ENCODE assay signal across 8 cellular contexts in the genomic region with DNA sequence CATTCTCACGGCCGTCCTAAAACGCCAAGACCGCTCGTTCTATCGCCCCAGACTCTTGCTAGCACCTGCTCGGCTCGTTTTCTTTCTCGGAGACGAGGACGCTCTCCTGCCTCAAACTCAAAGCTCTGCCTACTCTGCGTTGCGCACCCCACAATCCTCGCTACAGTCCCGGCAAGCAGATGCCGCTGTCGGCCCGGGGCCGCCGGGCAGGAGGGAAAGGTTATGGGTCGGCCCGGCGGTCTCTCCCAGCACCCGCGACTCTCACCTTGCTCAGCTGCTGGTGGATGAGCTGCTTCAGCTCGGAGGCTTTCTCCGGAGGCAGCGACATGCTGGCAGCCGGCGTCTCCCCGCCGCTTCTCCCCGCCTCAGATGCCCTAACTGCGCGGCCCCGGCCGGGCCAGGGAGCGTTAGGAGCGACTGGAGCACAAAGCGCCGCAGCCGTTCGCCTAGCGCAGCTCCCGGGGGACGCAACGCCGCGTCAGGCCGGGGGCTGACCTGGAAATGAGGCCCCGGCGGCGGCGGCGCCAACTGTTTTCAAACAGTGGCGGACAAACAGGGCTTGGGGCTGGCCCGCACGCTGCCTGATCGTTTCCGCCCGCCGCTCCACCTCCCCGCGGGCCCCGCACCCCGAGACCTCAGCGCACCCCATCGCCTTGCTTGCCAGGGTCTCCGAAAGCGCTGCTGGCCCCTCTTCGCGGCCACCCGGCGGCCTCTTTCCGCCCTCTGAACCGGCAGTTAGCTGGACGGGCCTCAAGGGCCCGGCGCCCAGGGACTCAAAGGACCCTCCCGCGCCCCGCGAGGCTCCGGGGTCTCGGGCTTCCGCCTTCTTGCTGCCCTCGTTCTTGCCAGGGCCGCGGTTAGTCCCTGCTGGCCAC. TPM values are rescaled to one million over a fixed set of nuclear protein-coding genes. Genes with fewer than 3 reads are reported as not detected.
DNase-seq lines count a peak whose midpoint lies in the region; ATAC-seq and TF ChIP-seq lines count a peak whose summit lies in the region.

A gene with protein sequence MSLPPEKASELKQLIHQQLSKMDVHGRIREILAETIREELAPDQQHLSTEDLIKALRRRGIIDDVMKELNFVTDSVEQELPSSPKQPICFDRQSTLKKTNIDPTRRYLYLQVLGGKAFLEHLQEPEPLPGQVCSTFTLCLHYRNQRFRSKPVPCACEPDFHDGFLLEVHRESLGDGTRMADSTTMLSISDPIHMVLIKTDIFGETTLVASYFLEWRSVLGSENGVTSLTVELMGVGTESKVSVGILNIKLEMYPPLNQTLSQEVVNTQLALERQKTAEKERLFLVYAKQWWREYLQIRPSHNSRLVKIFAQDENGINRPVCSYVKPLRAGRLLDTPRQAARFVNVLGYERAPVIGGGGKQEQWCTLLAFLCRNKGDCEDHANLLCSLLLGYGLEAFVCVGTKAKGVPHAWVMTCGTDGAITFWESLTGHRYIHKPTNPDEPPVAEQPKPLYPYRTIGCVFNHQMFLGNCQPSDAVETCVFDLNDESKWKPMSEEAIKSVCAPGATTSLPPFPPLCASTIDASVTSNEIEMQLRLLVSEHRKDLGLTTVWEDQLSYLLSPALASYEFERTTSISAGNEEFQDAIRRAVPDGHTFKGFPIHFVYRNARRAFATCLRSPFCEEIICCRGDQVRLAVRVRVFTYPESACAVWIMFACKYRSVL (minus strand): TSS at position 503 of the 875 bp plus-strand sequence. CDS start 175 bp downstream, at position 328.
A gene with protein sequence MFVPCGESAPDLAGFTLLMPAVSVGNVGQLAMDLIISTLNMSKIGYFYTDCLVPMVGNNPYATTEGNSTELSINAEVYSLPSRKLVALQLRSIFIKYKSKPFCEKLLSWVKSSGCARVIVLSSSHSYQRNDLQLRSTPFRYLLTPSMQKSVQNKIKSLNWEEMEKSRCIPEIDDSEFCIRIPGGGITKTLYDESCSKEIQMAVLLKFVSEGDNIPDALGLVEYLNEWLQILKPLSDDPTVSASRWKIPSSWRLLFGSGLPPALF (plus strand): TSS at position 822 of the 875 bp plus-strand sequence. CDS start 66 bp downstream, outside the sequence.

- TF ChIP-seq CTCF in KMS-11 (conservative IDR thresholded peaks at IDR 0.05; ENCODE audit: low read depth, low read length), result no peak

- H3K27me3 Mint-ChIP-seq in activated T-helper 1 cell treated with anti-CD3 and anti-CD28 coated beads, Interleukin-12 subunit alpha, Interleukin-12 subunit beta, Interleukin-2, Interleukin-4 antibody, amounts not matched to agents 30 ng/mL and 10 ng/mL and 1 ng/mL, durations not matched to agents 14 hours and 24 hours and 36 hours (ENCODE audit: insufficient read depth), result no peaks in the 10 kb centered on the region
- H3K27me3 Mint-ChIP-seq in naive thymus-derived CD8-positive, alpha-beta T cell, result no peaks in the 10 kb centered on the region
- no peaks in the 10 kb centered on the region for H3K27me3 Mint-ChIP-seq in stimulated activated naive B cell treated with anti-CD40 and anti-IgM and Interleukin-4, amounts not matched to agents 10 μg/mL and 1 μg/mL and 100 μg/mL, for 72 hours

- H3K4me3 Mint-ChIP-seq in activated T-helper 1 cell treated with anti-CD3 and anti-CD28 coated beads, Interleukin-12 subunit alpha, Interleukin-12 subunit beta, Interleukin-2, Interleukin-4 antibody, amounts not matched to agents 30 ng/mL and 10 ng/mL and 1 ng/mL, durations not matched to agents 14 hours and 24 hours and 36 hours, result peak within 1 kb of the TSS; percentile 97
- H3K4me3 Mint-ChIP-seq in naive thymus-derived CD8-positive, alpha-beta T cell, result peak within 1 kb of the TSS; percentile 90 to 99 (median 97)
- peak within 1 kb of the TSS; percentile 88 to 100 for H3K4me3 Mint-ChIP-seq in stimulated activated naive B cell treated with anti-CD40 and anti-IgM and Interleukin-4, amounts not matched to agents 10 μg/mL and 1 μg/mL and 100 μg/mL, for 72 hours

- DNase-seq in DMS79 treated with DMSO at 0.1 percent for 48 hours (lab: John Stamatoyannopoulos, UW), result peak; percentile 73
- DNase-seq in RPMI8226, result peak; percentile 95
- DNase-seq in activated T-helper 1 cell treated with anti-CD3 and anti-CD28 coated beads, Interleukin-12 subunit alpha, Interleukin-12 subunit beta, Interleukin-2, Interleukin-4 antibody, amounts not matched to agents 30 ng/mL and 10 ng/mL and 1 ng/mL, durations not matched to agents 14 hours and 24 hours and 36 hours (ENCODE audit: low spot score), result peak; percentile 80
- DNase-seq in fibroblast of gingiva (ENCODE audit: low read depth), result peak; percentile 93
- peak; percentile 74 to 96 (median 82) for DNase-seq in naive thymus-derived CD8-positive, alpha-beta T cell
- DNase-seq in stimulated activated naive B cell treated with anti-CD40 and anti-IgM and Interleukin-4, amounts not matched to agents 10 μg/mL and 1 μg/mL and 100 μg/mL, for 72 hours, result peak; percentile 92

- H3K4me3 ChIP-seq in KMS-11 (IDR thresholded peaks at IDR 0.05; ENCODE audit: insufficient read depth, low read depth, low read length), result no peak within 1 kb of the TSS

- H3K4me1 ChIP-seq in KMS-11 (ENCODE audit: low read depth, poor library complexity, severe bottlenecking), result peaks cover 31% of the 10 kb centered on the region

- no peaks in the 10 kb centered on the region for H3K9me3 Mint-ChIP-seq in activated T-helper 1 cell treated with anti-CD3 and anti-CD28 coated beads, Interleukin-12 subunit alpha, Interleukin-12 subunit beta, Interleukin-2, Interleukin-4 antibody, amounts not matched to agents 30 ng/mL and 10 ng/mL and 1 ng/mL, durations not matched to agents 14 hours and 24 hours and 36 hours
- H3K9me3 Mint-ChIP-seq in naive thymus-derived CD8-positive, alpha-beta T cell, result no peaks in the 10 kb centered on the region
- H3K9me3 Mint-ChIP-seq in stimulated activated naive B cell treated with anti-CD40 and anti-IgM and Interleukin-4, amounts not matched to agents 10 μg/mL and 1 μg/mL and 100 μg/mL, for 72 hours, result no peaks in the 10 kb centered on the region

- H3K4me1 Mint-ChIP-seq in activated T-helper 1 cell treated with anti-CD3 and anti-CD28 coated beads, Interleukin-12 subunit alpha, Interleukin-12 subunit beta, Interleukin-2, Interleukin-4 antibody, amounts not matched to agents 30 ng/mL and 10 ng/mL and 1 ng/mL, durations not matched to agents 14 hours and 24 hours and 36 hours (ENCODE audit: low read depth), result peaks cover 54% of the 10 kb centered on the region
- H3K4me1 Mint-ChIP-seq in naive thymus-derived CD8-positive, alpha-beta T cell, result peaks cover 31 to 57% (median 48%) of the 10 kb centered on the region in 4 donors
- H3K4me1 Mint-ChIP-seq in stimulated activated naive B cell treated with anti-CD40 and anti-IgM and Interleukin-4, amounts not matched to agents 10 μg/mL and 1 μg/mL and 100 μg/mL, for 72 hours, result peaks cover 22 to 46% of the 10 kb centered on the region in 2 donors

- H3K27ac Mint-ChIP-seq in activated T-helper 1 cell treated with anti-CD3 and anti-CD28 coated beads, Interleukin-12 subunit alpha, Interleukin-12 subunit beta, Interleukin-2, Interleukin-4 antibody, amounts not matched to agents 30 ng/mL and 10 ng/mL and 1 ng/mL, durations not matched to agents 14 hours and 24 hours and 36 hours, result peak within 1 kb of the TSS; percentile 92
- H3K27ac Mint-ChIP-seq in naive thymus-derived CD8-positive, alpha-beta T cell, result peak within 1 kb of the TSS; percentile 96 to 100 (median 99)
- H3K27ac Mint-ChIP-seq in stimulated activated naive B cell treated with anti-CD40 and anti-IgM and Interleukin-4, amounts not matched to agents 10 μg/mL and 1 μg/mL and 100 μg/mL, for 72 hours, result peak within 1 kb of the TSS; percentile 100

- H3K9ac ChIP-seq in KMS-11, result peak within 1 kb of the TSS; percentile 100

- H4K20me1 ChIP-seq in KMS-11 (ENCODE audit: insufficient read depth), result no peaks in the 10 kb centered on the region

- H3K79me2 ChIP-seq in KMS-11 (ENCODE audit: insufficient read depth, low read depth), result peaks cover 68% of the 10 kb centered on the region

- peaks cover 22% of the 10 kb centered on the region for H3K36me3 Mint-ChIP-seq in activated T-helper 1 cell treated with anti-CD3 and anti-CD28 coated beads, Interleukin-12 subunit alpha, Interleukin-12 subunit beta, Interleukin-2, Interleukin-4 antibody, amounts not matched to agents 30 ng/mL and 10 ng/mL and 1 ng/mL, durations not matched to agents 14 hours and 24 hours and 36 hours (ENCODE audit: low read depth)
- H3K36me3 Mint-ChIP-seq in naive thymus-derived CD8-positive, alpha-beta T cell, result peaks cover 3 to 34% (median 9%) of the 10 kb centered on the region in 3 donors
- peaks cover 12 to 16% of the 10 kb centered on the region in 2 donors for H3K36me3 Mint-ChIP-seq in stimulated activated naive B cell treated with anti-CD40 and anti-IgM and Interleukin-4, amounts not matched to agents 10 μg/mL and 1 μg/mL and 100 μg/mL, for 72 hours

- intact Hi-C loops in activated T-helper 1 cell treated with anti-CD3 and anti-CD28 coated beads, Interleukin-12 subunit alpha, Interleukin-12 subunit beta, Interleukin-2, Interleukin-4 antibody, amounts not matched to agents 30 ng/mL and 10 ng/mL and 1 ng/mL, durations not matched to agents 14 hours and 24 hours and 36 hours (cut with micrococcal nuclease), result loop anchor here (1.0 to 5.0 kb wide), 10 partner anchors 8 to 1025 kb away; a partner anchor contains a TSS

- peak within 1 kb of the TSS; percentile 97 for H3K27ac ChIP-seq in KMS-11

- H3K27me3 ChIP-seq in KMS-11 (ENCODE audit: insufficient read depth, low read depth), result no peaks in the 10 kb centered on the region

- peaks cover 4% of the 10 kb centered on the region; the same call in 1 of the 2 replicates for H3K36me3 ChIP-seq in KMS-11 (ENCODE audit: insufficient read depth)

- POLR2A ChIA-PET in naive thymus-derived CD8-positive, alpha-beta T cell (lab: Charles Lee), result interaction anchor here (0.6 to 3.6 kb wide), 17 partner anchors 9 to 1024 kb away, joined by 3 to 28 read pairs (median 4); a partner anchor contains a TSS

- peak; percentile 84 for ATAC-seq in GM21723 (IDR thresholded peaks at IDR 0.05; ENCODE audit: unreplicated experiment)
- peak; percentile 80 to 85 for ATAC-seq in naive thymus-derived CD8-positive, alpha-beta T cell
- peak; percentile 90 to 93 for ATAC-seq in stimulated activated naive B cell treated with anti-CD40 and anti-IgM and Interleukin-4, amounts not matched to agents 10 μg/mL and 1 μg/mL and 100 μg/mL, for 72 hours (replicated peaks)

- peak within 1 kb of the TSS; percentile 87 for H2AFZ ChIP-seq in KMS-11 (ENCODE audit: low read depth)

- H3K4me2 ChIP-seq in KMS-11, result peak within 1 kb of the TSS; percentile 88

RNA-seq across cellular contexts. Expression of the first gene that starts in this region (rescaled TPM):
- 16.1 and 17.5 TPM in 2 replicates for total RNA-seq in activated T-helper 1 cell treated with anti-CD3 and anti-CD28 coated beads, Interleukin-12 subunit alpha, Interleukin-12 subunit beta, Interleukin-2, Interleukin-4 antibody, amounts not matched to agents 30 ng/mL and 10 ng/mL and 1 ng/mL, durations not matched to agents 14 hours and 24 hours and 36 hours
- total RNA-seq in naive thymus-derived CD8-positive, alpha-beta T cell, result 10 to 100 TPM; 11.0 to 11.9 TPM
- polyA plus RNA-seq in naive thymus-derived CD8-positive, alpha-beta T cell, result 1 to 10 TPM; 2.9 to 7.3 (median 4.0) TPM

RNA-seq across cellular contexts. Expression of the second gene that starts in this region (rescaled TPM):
- 113 and 118 TPM in 2 replicates for total RNA-seq in activated T-helper 1 cell treated with anti-CD3 and anti-CD28 coated beads, Interleukin-12 subunit alpha, Interleukin-12 subunit beta, Interleukin-2, Interleukin-4 antibody, amounts not matched to agents 30 ng/mL and 10 ng/mL and 1 ng/mL, durations not matched to agents 14 hours and 24 hours and 36 hours
- 10 to 100 TPM; 70.7 to 79.0 TPM for total RNA-seq in naive thymus-derived CD8-positive, alpha-beta T cell
- 100 to 1,000 TPM; 110 to 117 (median 113) TPM for polyA plus RNA-seq in naive thymus-derived CD8-positive, alpha-beta T cell
